ENCODE assay signal across 25 cellular contexts in genomic region chr21:33849839-33850238, GRCh38.
DNase-seq lines count a peak whose midpoint lies in the region; ATAC-seq and TF ChIP-seq lines count a peak whose summit lies in the region.
"Had no signal": no experiment of that assay in that cellular context is flagged by ENCODE, and none has a peak within 500 bp of the region (broad histone marks: within the 10 kb centered on the region; RNA-seq: fewer than 3 reads in every experiment).

No MANE protein-coding gene starts in this region.

- no peak overlapping the region for H3K27ac Mint-ChIP-seq in activated CD4-positive, alpha-beta T cell treated with anti-CD3 and anti-CD28 coated beads, Interleukin-2, amount 10 ng/mL, durations not matched to agents 24 days and 14 days
- H3K27ac Mint-ChIP-seq: CD8-positive, alpha-beta memory T cell; IgD-negative memory B cell had no signal

- H3K9me3 ChIP-seq in SK-N-SH (no peaks in the 10 kb centered on the region), spleen (peaks cover 0 to 8% (median 0%) of the 10 kb centered on the region in 8 donors)
- H3K9me3 ChIP-seq: SJSA1 had no signal

- POLR2A ChIA-PET in SK-N-SH (lab: Yijun Ruan, JAX): no interaction called here

- H3K27ac ChIP-seq in SK-N-SH (ENCODE audit: low read depth in 2 of 2, low read length in 1 of 2): no peak overlapping the region
- H3K27ac ChIP-seq in spleen: no peak overlapping the region
- H3K27ac ChIP-seq: C4-2B, SJSA1 had no signal

- H3K27me3 Mint-ChIP-seq in activated CD4-positive, alpha-beta T cell treated with anti-CD3 and anti-CD28 coated beads, Interleukin-2, amount 10 ng/mL, durations not matched to agents 24 days and 14 days: no peaks in the 10 kb centered on the region

- no peaks in the 10 kb centered on the region for H3K79me2 ChIP-seq in SK-N-SH (ENCODE audit: insufficient read depth)

- H3F3A ChIP-seq in SK-N-SH (replicated peaks; ENCODE audit: insufficient read depth): no peaks in the 10 kb centered on the region

- no peaks in the 10 kb centered on the region for H4K20me1 ChIP-seq in SK-N-SH (ENCODE audit: insufficient read depth)

- no peaks in the 10 kb centered on the region for H3K36me3 Mint-ChIP-seq in activated CD4-positive, alpha-beta T cell treated with anti-CD3 and anti-CD28 coated beads, Interleukin-2, amount 10 ng/mL, durations not matched to agents 24 days and 14 days (ENCODE audit: low read depth)

- H3K9ac ChIP-seq in SK-N-SH: no peak overlapping the region

- H3K4me3 Mint-ChIP-seq in activated CD4-positive, alpha-beta T cell treated with anti-CD3 and anti-CD28 coated beads, Interleukin-2, amount 10 ng/mL, durations not matched to agents 24 days and 14 days: no peak overlapping the region
- H3K4me3 Mint-ChIP-seq: CD8-positive, alpha-beta memory T cell had no signal

- ATAC-seq in SK-N-SH treated with all-trans-retinoic acid at 6 μM for 48 hours (peak; percentile 84), HG02938 (IDR thresholded peaks at IDR 0.05; ENCODE audit: unreplicated experiment) (no peak)
- ATAC-seq: GM12878, Right ventricle myocardium inferior had no signal

- TF ChIP-seq CTCF in SK-N-SH (IDR thresholded peaks at IDR 0.05) (no peak), spleen (IDR thresholded peaks at IDR 0.05 in 8 of 11, conservative IDR thresholded peaks at IDR 0.05 in 3 of 11) (no peak)

- intact Hi-C loops in spleen (cut with DNase I; ENCODE audit: low total_unique reads): no loop called here
- intact Hi-C loops in activated CD4-positive, alpha-beta T cell treated with anti-CD3 and anti-CD28 coated beads, Interleukin-2, amount 10 ng/mL, durations not matched to agents 24 days and 14 days (cut with micrococcal nuclease): no loop called here

- no peak for TF ChIP-seq RAD21 in SK-N-SH (IDR thresholded peaks at IDR 0.05; ENCODE audit: low read length)

- no peak for TF ChIP-seq POLR2A in spleen (IDR thresholded peaks at IDR 0.05)

- DNase-seq in SK-N-SH (no peak), NCI-H226 (peak; percentile 41), glomerular visceral epithelial cell (ENCODE audit: extremely low spot score) (peak; percentile 42), spleen (no peak)
- DNase-seq in activated CD4-positive, alpha-beta T cell treated with anti-CD3 and anti-CD28 coated beads, Interleukin-2, amount 50 U/mL, for 1 hour: no peak
- DNase-seq in activated CD4-positive, alpha-beta T cell treated with anti-CD3 and anti-CD28 coated beads, Interleukin-2, amount 10 ng/mL, durations not matched to agents 24 days and 14 days: no peak
- DNase-seq: 8988T; Calu3; CD8-positive, alpha-beta memory T cell; DMS153; Karpas-422; MM.1S; NCI-H1048; NCI-H1417 treated with DMSO at 0.1 percent for 48 hours; NCI-H187; NCI-H345; NCI-H524; NCI-H82 had no signal

- H3K4me1 ChIP-seq in SK-N-SH (ENCODE audit: control insufficient read depth in 1 of 2, insufficient read depth in 2 of 2, low read depth in 1 of 2, low read length in 1 of 2) (peaks cover 0 to 4% of the 10 kb centered on the region in 2 experiments; a peak in 1 of 4 replicates), spleen (no peaks in the 10 kb centered on the region)

- TF ChIP-seq EP300 in SK-N-SH (IDR thresholded peaks at IDR 0.05; ENCODE audit: borderline replicate concordance in 1 of 2, low read depth in 1 of 2, low read length in 1 of 2): no peak

- CTCF ChIA-PET in SK-N-SH (lab: Yijun Ruan, JAX): interaction anchor here (0.8 kb wide), 1 partner anchor 16 kb away, joined by 3 read pairs; no protein-coding TSS in a partner anchor

- H3K27me3 ChIP-seq in SK-N-SH (ENCODE audit: insufficient read depth) (no peaks in the 10 kb centered on the region), spleen (replicated peaks in 1 of 7) (no peaks in the 10 kb centered on the region)
- H3K27me3 ChIP-seq: SJSA1 had no signal

- H3K9me3 Mint-ChIP-seq in activated CD4-positive, alpha-beta T cell treated with anti-CD3 and anti-CD28 coated beads, Interleukin-2, amount 10 ng/mL, durations not matched to agents 24 days and 14 days: no peaks in the 10 kb centered on the region

- H2AFZ ChIP-seq in SK-N-SH (ENCODE audit: low read depth): no peak overlapping the region

- no peak overlapping the region for H3K4me3 ChIP-seq in SK-N-SH (ENCODE audit: low read depth in 2 of 2, low read length in 1 of 2)
- H3K4me3 ChIP-seq in spleen: no peak overlapping the region
- H3K4me3 ChIP-seq: GM12878, SJSA1 had no signal

- H3K36me3 ChIP-seq in SK-N-SH (replicated peaks in 1 of 2; ENCODE audit: control insufficient read depth in 1 of 2, insufficient read depth in 2 of 2, low read length in 1 of 2): no peaks in the 10 kb centered on the region
- no peaks in the 10 kb centered on the region for H3K36me3 ChIP-seq in spleen
- H3K36me3 ChIP-seq: SJSA1 had no signal

- no peak overlapping the region for H3K4me2 ChIP-seq in SK-N-SH

- no peaks in the 10 kb centered on the region for H3K4me1 Mint-ChIP-seq in activated CD4-positive, alpha-beta T cell treated with anti-CD3 and anti-CD28 coated beads, Interleukin-2, amount 10 ng/mL, durations not matched to agents 24 days and 14 days
- H3K4me1 Mint-ChIP-seq: CD8-positive, alpha-beta memory T cell had no signal

- no peaks in the 10 kb centered on the region for H3K9me2 ChIP-seq in SK-N-SH

TF ChIP-seq in SK-N-SH treated with all-trans-retinoic acid at 6 μM for 48 hours, 23 proteins besides CTCF, POLR2A, EP300 and RAD21:
- TF ChIP-seq ZNF70 (CRISPR knock-in tag; IDR thresholded peaks at IDR 0.05) (no peak), BACH2 (CRISPR knock-in tag; IDR thresholded peaks at IDR 0.05; ENCODE audit: borderline replicate concordance) (no peak), OSR1 (CRISPR knock-in tag; IDR thresholded peaks at IDR 0.05) (no peak), ZFP30 (CRISPR knock-in tag; IDR thresholded peaks at IDR 0.05) (no peak), GLIS3 (CRISPR knock-in tag; IDR thresholded peaks at IDR 0.05) (no peak)

TF ChIP-seq in SK-N-SH, 30 proteins besides CTCF, POLR2A, EP300 and RAD21 (continues in another document):
- no peak for TF ChIP-seq GABPA (IDR thresholded peaks at IDR 0.05; ENCODE audit: low read depth)
- TF ChIP-seq RFX5 (IDR thresholded peaks at IDR 0.05; ENCODE audit: low read length): no peak
- TF ChIP-seq REST (IDR thresholded peaks at IDR 0.05; ENCODE audit: low read depth, low read length): no peak
- no peak for TF ChIP-seq RCOR1 (IDR thresholded peaks at IDR 0.05; ENCODE audit: low read length)
- no peak for TF ChIP-seq ELF1 (IDR thresholded peaks at IDR 0.05)
- TF ChIP-seq POLR2AphosphoS5 (IDR thresholded peaks at IDR 0.05; ENCODE audit: low read depth, low read length): no peak
- TF ChIP-seq, protein P1, sequence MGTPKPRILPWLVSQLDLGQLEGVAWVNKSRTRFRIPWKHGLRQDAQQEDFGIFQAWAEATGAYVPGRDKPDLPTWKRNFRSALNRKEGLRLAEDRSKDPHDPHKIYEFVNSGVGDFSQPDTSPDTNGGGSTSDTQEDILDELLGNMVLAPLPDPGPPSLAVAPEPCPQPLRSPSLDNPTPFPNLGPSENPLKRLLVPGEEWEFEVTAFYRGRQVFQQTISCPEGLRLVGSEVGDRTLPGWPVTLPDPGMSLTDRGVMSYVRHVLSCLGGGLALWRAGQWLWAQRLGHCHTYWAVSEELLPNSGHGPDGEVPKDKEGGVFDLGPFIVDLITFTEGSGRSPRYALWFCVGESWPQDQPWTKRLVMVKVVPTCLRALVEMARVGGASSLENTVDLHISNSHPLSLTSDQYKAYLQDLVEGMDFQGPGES (IDR thresholded peaks at IDR 0.05; ENCODE audit: low read depth, low read length): no peak
- no peak for TF ChIP-seq JUND (IDR thresholded peaks at IDR 0.05)
- TF ChIP-seq FOSL2 (IDR thresholded peaks at IDR 0.05; ENCODE audit: borderline replicate concordance, low read depth): no peak
- no peak for TF ChIP-seq PBX3 (IDR thresholded peaks at IDR 0.05)
- no peak for TF ChIP-seq YY1 (IDR thresholded peaks at IDR 0.05; ENCODE audit: low read depth)
- TF ChIP-seq NFIC (IDR thresholded peaks at IDR 0.05; ENCODE audit: borderline replicate concordance): no peak
- TF ChIP-seq EZH2phosphoT487 (IDR thresholded peaks at IDR 0.05; ENCODE audit: borderline replicate concordance, low read depth): no peak
- TF ChIP-seq MXI1 (IDR thresholded peaks at IDR 0.05; ENCODE audit: low read depth, low read length): no peak
- no peak for TF ChIP-seq TAF1 (IDR thresholded peaks at IDR 0.05; ENCODE audit: borderline replicate concordance, low read depth, low read length)

Comparison
In these comparisons a context has a peak if more than half of its experiments do, and no peak if none do; other contexts are left out.
1. DNase-seq: peak in NCI-H226 (single experiment) and glomerular visceral epithelial cell (single experiment); none in SK-N-SH (single experiment), spleen (single experiment), activated CD4-positive, alpha-beta T cell treated with anti-CD3 and anti-CD28 coated beads, Interleukin-2, amount 50 U/mL, for 1 hour (single experiment) and activated CD4-positive, alpha-beta T cell treated with anti-CD3 and anti-CD28 coated beads, Interleukin-2, amount 10 ng/mL, durations not matched to agents 24 days and 14 days (single experiment).